1 cellular context compared by ENCODE assay signal in genomic region chr3:50484681-50485263, GRCh38.
TF ChIP-seq lines count a peak whose summit lies in the region.

No MANE protein-coding gene starts in this region.

TF ChIP-seq in H1, 55 proteins besides CTCF, POLR2A, EP300 and RAD21:
- TF ChIP-seq RXRA (IDR thresholded peaks at IDR 0.05; ENCODE audit: insufficient read depth, low read depth, low read length) = no peak
TF ChIP-seq in H1: peak in this region for 0.
